Comparison of ENCODE assay signal across 1 cellular context in genomic region chr4:1049591-1049905, GRCh38.
TF ChIP-seq lines count a peak whose summit lies in the region.

No MANE protein-coding gene starts in this region.

TF ChIP-seq in HepG2, 621 proteins besides CTCF, POLR2A, EP300 and RAD21:
- no peak for TF ChIP-seq ZNF615 (CRISPR knock-in tag; IDR thresholded peaks at IDR 0.05; ENCODE audit: borderline replicate concordance)
- TF ChIP-seq ZNF891 (CRISPR knock-in tag; IDR thresholded peaks at IDR 0.05) = no peak
- TF ChIP-seq E2F1 (CRISPR knock-in tag; IDR thresholded peaks at IDR 0.05) = no peak
- no peak for TF ChIP-seq KIAA2018 (CRISPR knock-in tag; IDR thresholded peaks at IDR 0.05; ENCODE audit: borderline replicate concordance)
- TF ChIP-seq ZNF674 (CRISPR knock-in tag; IDR thresholded peaks at IDR 0.05; ENCODE audit: low read depth) = no peak
- TF ChIP-seq ZNF512B (CRISPR knock-in tag; IDR thresholded peaks at IDR 0.05; ENCODE audit: borderline replicate concordance) = no peak
- TF ChIP-seq RNF219 (CRISPR knock-in tag; IDR thresholded peaks at IDR 0.05) = no peak
- TF ChIP-seq JUND (CRISPR knock-in tag; IDR thresholded peaks at IDR 0.05) = no peak
- no peak for TF ChIP-seq DMAP1 (CRISPR knock-in tag; IDR thresholded peaks at IDR 0.05)
- no peak for TF ChIP-seq CHD2 (IDR thresholded peaks at IDR 0.05; ENCODE audit: low read depth, low read length)
- no peak for TF ChIP-seq GMEB1 (CRISPR knock-in tag; IDR thresholded peaks at IDR 0.05; ENCODE audit: borderline replicate concordance)
- TF ChIP-seq PHF21A (CRISPR knock-in tag; IDR thresholded peaks at IDR 0.05) = no peak
- TF ChIP-seq ZBTB1 (CRISPR knock-in tag; IDR thresholded peaks at IDR 0.05; ENCODE audit: borderline replicate concordance) = no peak
- no peak for TF ChIP-seq HMG20A (CRISPR knock-in tag; IDR thresholded peaks at IDR 0.05; ENCODE audit: borderline replicate concordance)
- no peak for TF ChIP-seq FOXM1 (CRISPR knock-in tag; IDR thresholded peaks at IDR 0.05)
- TF ChIP-seq BCL3 (CRISPR knock-in tag; IDR thresholded peaks at IDR 0.05) = no peak
- TF ChIP-seq ZNF441 (CRISPR knock-in tag; IDR thresholded peaks at IDR 0.05; ENCODE audit: borderline replicate concordance) = no peak
- TF ChIP-seq MIER3 (CRISPR knock-in tag; IDR thresholded peaks at IDR 0.05; ENCODE audit: borderline replicate concordance) = no peak
